ENCODE assay signal across 30 cellular contexts in genomic region chr10:16927536-16927935, GRCh38.
"Had no signal": no experiment of that assay in that cellular context is flagged by ENCODE, and none has a peak within 500 bp of the region (broad histone marks: within the 10 kb centered on the region; RNA-seq: fewer than 3 reads in every experiment).

No MANE protein-coding gene starts in this region.

- DNase-seq: activated CD4-positive, alpha-beta memory T cell treated with anti-CD3 and anti-CD28 coated beads for 36 hours; activated CD4-positive, alpha-beta T cell treated with anti-CD3 and anti-CD28 coated beads, Interleukin-2, amount 10 ng/mL, durations not matched to agents 24 days and 14 days; activated CD8-positive, alpha-beta memory T cell treated with anti-CD3 and anti-CD28 coated beads, Interleukin-2, amount 50 U/mL, for 4 hours; activated gamma-delta T cell treated with Interleukin-2 at 50 U/mL for 16 hours; activated naive CD4-positive, alpha-beta T cell treated with anti-CD3 and anti-CD28 coated beads for 36 hours; activated T-cell treated with anti-CD3 and anti-CD28 coated beads for 4 hours; activated T-cell treated with anti-CD3 and anti-CD28 coated beads, Interleukin-2, amount 50 U/mL, for 4 hours; adrenal gland; body of pancreas; Kasumi-1; KG1; MG63; NCI-H1048; NCI-H1105 treated with DMSO at 0.1 percent for 48 hours; NCI-H1436; NCI-H1694; NCI-H1930; NCI-H2081 treated with DMSO at 0.1 percent for 48 hours; NCI-H345; NCI-H524 treated with DMSO at 0.1 percent for 48 hours; NK-92 treated with Interleukin-12 subunit alpha and Interleukin-12 subunit beta, amount 100 ng/mL, for 24 hours; PC-3; Peyer's patch; SIG-M5 had no signal

- H3K36me3 ChIP-seq: adrenal gland, breast epithelium, MG63 had no signal

- H3K4me1 ChIP-seq: adrenal gland, body of pancreas, breast epithelium, Peyer's patch had no signal

- H3K9me3 ChIP-seq: adrenal gland, body of pancreas, breast epithelium, MG63, Peyer's patch had no signal

- H3K4me1 Mint-ChIP-seq: activated CD4-positive, alpha-beta T cell treated with anti-CD3 and anti-CD28 coated beads, Interleukin-2, amount 10 ng/mL, durations not matched to agents 24 days and 14 days; IgD-negative memory B cell had no signal

- H3K36me3 Mint-ChIP-seq: activated naive CD4-positive, alpha-beta T cell treated with anti-CD3 and anti-CD28 coated beads, Interleukin-2, amount 50 U/mL, for 72 hours; IgD-negative memory B cell had no signal

- H3K27me3 Mint-ChIP-seq: activated CD4-positive, alpha-beta memory T cell treated with anti-CD3 and anti-CD28 coated beads for 36 hours; IgD-negative memory B cell had no signal

- H3K4me3 ChIP-seq: adrenal gland, body of pancreas, breast epithelium, MG63, Peyer's patch had no signal

- H3K4me3 Mint-ChIP-seq: activated CD4-positive, alpha-beta memory T cell treated with anti-CD3 and anti-CD28 coated beads for 36 hours; activated CD4-positive, alpha-beta T cell treated with anti-CD3 and anti-CD28 coated beads, Interleukin-2, amount 10 ng/mL, durations not matched to agents 24 days and 14 days; activated naive CD4-positive, alpha-beta T cell treated with anti-CD3 and anti-CD28 coated beads for 36 hours; activated T-cell treated with anti-CD3 and anti-CD28 coated beads, Interleukin-2, amount 50 U/mL, for 4 hours; activated T-helper 1 cell treated with anti-CD3 and anti-CD28 coated beads, Interleukin-12 subunit alpha, Interleukin-12 subunit beta, Interleukin-2, Interleukin-4 antibody, amounts not matched to agents 30 ng/mL and 10 ng/mL and 1 ng/mL, durations not matched to agents 14 hours and 24 hours and 36 hours; IgD-negative memory B cell; T-helper 2 cell treated with Interferon-gamma antibody and Interleukin-4, amounts not matched to agents 5 μg/mL and 100 μg/mL, for 36 hours had no signal

- H3K9me3 Mint-ChIP-seq: activated CD4-positive, alpha-beta memory T cell treated with anti-CD3 and anti-CD28 coated beads for 36 hours; activated naive CD4-positive, alpha-beta T cell treated with anti-CD3 and anti-CD28 coated beads for 36 hours; activated naive CD4-positive, alpha-beta T cell treated with anti-CD3 and anti-CD28 coated beads, Interleukin-2, amount 50 U/mL, for 72 hours; activated T-cell treated with anti-CD3 and anti-CD28 coated beads, Interleukin-2, amount 50 U/mL, for 4 hours; activated T-helper 1 cell treated with anti-CD3 and anti-CD28 coated beads, Interleukin-12 subunit alpha, Interleukin-12 subunit beta, Interleukin-2, Interleukin-4 antibody, amounts not matched to agents 30 ng/mL and 10 ng/mL and 1 ng/mL, durations not matched to agents 14 hours and 24 hours and 36 hours; IgD-negative memory B cell; T-helper 2 cell treated with Interferon-gamma antibody and Interleukin-4, amounts not matched to agents 5 μg/mL and 100 μg/mL, for 36 hours had no signal

- H3K27ac Mint-ChIP-seq: activated CD4-positive, alpha-beta memory T cell treated with anti-CD3 and anti-CD28 coated beads for 36 hours; activated CD4-positive, alpha-beta T cell treated with anti-CD3 and anti-CD28 coated beads, Interleukin-2, amount 10 ng/mL, durations not matched to agents 24 days and 14 days; activated naive CD4-positive, alpha-beta T cell treated with anti-CD3 and anti-CD28 coated beads for 36 hours; activated naive CD4-positive, alpha-beta T cell treated with anti-CD3 and anti-CD28 coated beads, Interleukin-2, amount 50 U/mL, for 72 hours; activated T-helper 1 cell treated with anti-CD3 and anti-CD28 coated beads, Interleukin-12 subunit alpha, Interleukin-12 subunit beta, Interleukin-2, Interleukin-4 antibody, amounts not matched to agents 30 ng/mL and 10 ng/mL and 1 ng/mL, durations not matched to agents 14 hours and 24 hours and 36 hours; IgD-negative memory B cell; T-helper 2 cell treated with Interferon-gamma antibody and Interleukin-4, amounts not matched to agents 5 μg/mL and 100 μg/mL, for 36 hours had no signal

- H3K27ac ChIP-seq: adrenal gland, body of pancreas, breast epithelium, Peyer's patch, RWPE1 had no signal

- H3K27me3 ChIP-seq: adrenal gland, body of pancreas, breast epithelium, MG63, Peyer's patch had no signal
